In the genomic region with DNA sequence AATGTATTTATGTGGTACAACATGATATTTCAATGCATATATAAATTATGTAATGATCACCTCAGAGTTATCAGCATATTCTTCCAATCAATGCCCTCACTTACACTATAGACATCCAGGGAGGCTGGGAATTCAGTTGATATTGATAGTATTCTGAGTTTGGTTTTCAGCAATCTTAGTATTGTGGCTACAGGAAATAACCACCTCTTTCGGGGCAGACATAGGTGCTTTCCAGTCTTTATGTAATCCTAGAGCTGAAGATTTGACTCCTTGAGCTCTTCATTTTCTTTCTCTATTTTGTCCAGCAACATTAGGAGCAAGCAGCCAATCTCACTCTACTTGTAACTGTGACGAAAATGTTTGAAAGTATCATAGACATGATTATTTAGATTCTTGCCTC, we compare ENCODE assay signal across 30 cellular contexts.
"Had no signal": no experiment of that assay in that cellular context is flagged by ENCODE, and none has a peak within 500 bp of the region (broad histone marks: within the 10 kb centered on the region; RNA-seq: fewer than 3 reads in every experiment).

No MANE protein-coding gene starts in this region.

- H3K36me3 ChIP-seq: ascending aorta, cardiac muscle cell had no signal

- H3K27me3 ChIP-seq: ascending aorta, cardiac muscle cell had no signal

- H3K9me3 ChIP-seq: ascending aorta had no signal

- H3K4me1 ChIP-seq: ascending aorta had no signal

- H3K27ac ChIP-seq: ascending aorta, cardiac muscle cell, VCaP had no signal

- FAIRE-seq: bronchial epithelial cell, TTC549 had no signal

- DNase-seq: activated B cell treated with CpG ODN at 0.5 μM for 24 hours; activated CD4-positive, alpha-beta memory T cell treated with anti-CD3 and anti-CD28 coated beads for 36 hours; activated CD4-positive, alpha-beta T cell treated with anti-CD3 and anti-CD28 coated beads for 4 hours; activated CD4-positive, alpha-beta T cell treated with anti-CD3 and anti-CD28 coated beads, Interleukin-2, amount 10 ng/mL, durations not matched to agents 24 days and 14 days; activated CD4-positive, alpha-beta T cell treated with anti-CD3 and anti-CD28 coated beads, Interleukin-2, amount 50 U/mL, for 1 hour; activated CD4-positive, alpha-beta T cell treated with anti-CD3 and anti-CD28 coated beads, Interleukin-2, amount 50 U/mL, for 4 hours; activated CD4-positive, CD25-positive, alpha-beta regulatory T cell treated with anti-CD3 and anti-CD28 coated beads, Interleukin-2, amount 50 U/mL, for 72 hours; activated CD8-positive, alpha-beta memory T cell treated with anti-CD3 and anti-CD28 coated beads, Interleukin-2, amount 50 U/mL, for 4 hours; activated CD8-positive, alpha-beta T cell treated with anti-CD3 and anti-CD28 coated beads for 36 hours; activated effector memory CD4-positive, alpha-beta T cell treated with Interleukin-2 at 50 U/mL for 16 hours; activated gamma-delta T cell; activated naive CD4-positive, alpha-beta T cell treated with anti-CD3 and anti-CD28 coated beads, Interleukin-2, amount 10 ng/mL, durations not matched to agents 7 days and 5 days; activated naive CD4-positive, alpha-beta T cell treated with Interleukin-2 at 50 U/mL for 16 hours; activated naive CD8-positive, alpha-beta T cell treated with anti-CD3 and anti-CD28 coated beads, Interleukin-2, amount 10 ng/mL, durations not matched to agents 7 days and 5 days; activated naive CD8-positive, alpha-beta T cell treated with anti-CD3 and anti-CD28 coated beads, Interleukin-2, amount 50 U/mL, for 24 hours; activated T-cell treated with anti-CD3 and anti-CD28 coated beads for 4 hours; activated T-cell treated with anti-CD3 and anti-CD28 coated beads, Interleukin-2, amount 50 U/mL, for 24 hours; activated T-cell treated with anti-CD3 and anti-CD28 coated beads, Interleukin-2, amount 50 U/mL, for 48 hours; amygdala; anterior cingulate cortex; caudate nucleus; cerebellar nuclear complex; T-helper 1 cell; T-helper 2 cell; T-helper 9 cell had no signal

- ATAC-seq: activated CD8-positive, alpha-beta T cell treated with anti-CD3 and anti-CD28 coated beads for 36 hours; activated naive CD8-positive, alpha-beta T cell treated with anti-CD3 and anti-CD28 coated beads, Interleukin-2, amount 50 U/mL, for 24 hours had no signal

- H3K4me3 ChIP-seq: ascending aorta, cardiac muscle cell had no signal
